ENCODE assay signal across 35 cellular contexts in the genomic region with DNA sequence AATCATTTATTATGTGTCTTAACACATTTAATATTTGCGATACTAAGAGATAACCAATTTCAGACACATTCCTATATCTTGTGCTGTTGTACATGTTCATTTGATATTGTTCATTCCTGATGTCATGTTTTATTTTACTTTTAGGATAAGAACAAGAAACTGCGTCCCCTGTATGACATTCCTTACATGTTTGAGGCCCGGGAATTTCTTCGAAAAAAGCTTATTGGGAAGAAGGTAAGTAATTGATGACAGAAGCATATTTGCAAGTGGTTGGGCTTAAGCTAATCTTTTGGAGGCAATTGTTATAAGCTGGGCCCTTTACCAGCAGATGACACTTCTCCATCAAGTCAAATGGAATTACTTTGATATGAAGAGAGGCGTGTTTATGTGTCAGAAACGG.
"Had no signal": no experiment of that assay in that cellular context is flagged by ENCODE, and none has a peak within 500 bp of the region (broad histone marks: within the 10 kb centered on the region; RNA-seq: fewer than 3 reads in every experiment).

No MANE protein-coding gene starts in this region.

- DNase-seq: activated CD4-positive, alpha-beta T cell treated with anti-CD3 and anti-CD28 coated beads for 36 hours; activated CD4-positive, CD25-positive, alpha-beta regulatory T cell; activated CD8-positive, alpha-beta memory T cell treated with anti-CD3 and anti-CD28 coated beads, Interleukin-2, amount 10 ng/mL, durations not matched to agents 7 days and 5 days; activated CD8-positive, alpha-beta T cell treated with anti-CD3 and anti-CD28 coated beads, Interleukin-2, amount 10 ng/mL, durations not matched to agents 7 days and 5 days; activated effector memory CD4-positive, alpha-beta T cell treated with Interleukin-2 at 50 U/mL for 16 hours; activated naive CD4-positive, alpha-beta T cell treated with Interleukin-2 at 50 U/mL for 16 hours; activated naive CD8-positive, alpha-beta T cell treated with anti-CD3 and anti-CD28 coated beads for 36 hours; activated T-cell treated with anti-CD3 and anti-CD28 coated beads, Interleukin-2, amount 50 U/mL, for 72 hours; adrenal gland; aorta; cerebellar nuclear complex; colonic mucosa; effector CD8-positive, alpha-beta T cell; left lung; lower lobe of right lung; mesenchymal stem cell; mucosa of descending colon; nephron progenitor cell; ovary; stimulated activated CD4-positive, alpha-beta T cell treated with anti-CD3 and anti-CD28 coated beads, Interleukin-12 subunit alpha, Interleukin-12 subunit beta, amount 100 ng/mL, for 4 hours; stimulated activated CD4-positive, alpha-beta T cell treated with anti-CD3 and anti-CD28 coated beads, Interleukin-4, amount 100 ng/mL, for 1 hour; upper lobe of left lung had no signal

- H3K4me3 Mint-ChIP-seq: activated CD4-positive, alpha-beta T cell treated with anti-CD3 and anti-CD28 coated beads for 36 hours; activated CD8-positive, alpha-beta memory T cell treated with anti-CD3 and anti-CD28 coated beads, Interleukin-2, amount 10 ng/mL, durations not matched to agents 7 days and 5 days; activated CD8-positive, alpha-beta T cell treated with anti-CD3 and anti-CD28 coated beads, Interleukin-2, amount 10 ng/mL, durations not matched to agents 7 days and 5 days; activated naive CD8-positive, alpha-beta T cell treated with anti-CD3 and anti-CD28 coated beads for 36 hours; activated T-cell treated with anti-CD3 and anti-CD28 coated beads, Interleukin-2, amount 50 U/mL, for 72 hours; brain; nephron progenitor cell; stimulated activated effector memory CD8-positive, alpha-beta T cell treated with anti-CD3 and anti-CD28 coated beads, Interleukin-12 subunit alpha, Interleukin-12 subunit beta, amount 100 ng/mL, for 72 hours; stimulated activated naive CD8-positive, alpha-beta T cell treated with anti-CD3 and anti-CD28 coated beads, Interleukin-15, Interleukin-2, amounts not matched to agents 100 ng/mL and 50 ng/mL, for 24 hours; T-helper 2 cell treated with Interferon-gamma antibody and Interleukin-4, amounts not matched to agents 5 μg/mL and 100 μg/mL, for 36 hours had no signal

- H3K27me3 ChIP-seq: adrenal gland, cardiac muscle cell, colonic mucosa, left lung, neutrophil, ovary, upper lobe of left lung, vagina had no signal

- H3K27me3 Mint-ChIP-seq: activated CD4-positive, alpha-beta T cell treated with anti-CD3 and anti-CD28 coated beads for 36 hours; activated CD8-positive, alpha-beta memory T cell treated with anti-CD3 and anti-CD28 coated beads, Interleukin-2, amount 10 ng/mL, durations not matched to agents 7 days and 5 days; activated naive CD8-positive, alpha-beta T cell treated with anti-CD3 and anti-CD28 coated beads for 36 hours; brain; progenitor cell of endocrine pancreas; stimulated activated naive CD8-positive, alpha-beta T cell treated with anti-CD3 and anti-CD28 coated beads, Interleukin-15, Interleukin-2, amounts not matched to agents 100 ng/mL and 50 ng/mL, for 24 hours had no signal

- FAIRE-seq: endometrium, frontal cortex, islet of Langerhans had no signal

- H3K9me3 ChIP-seq: adrenal gland, colonic mucosa, left lung, lower lobe of right lung, mucosa of descending colon, neutrophil, ovary, upper lobe of left lung, vagina had no signal

- H3K36me3 ChIP-seq: adrenal gland, cardiac muscle cell, colonic mucosa, ovary had no signal

- H3K27ac Mint-ChIP-seq: activated CD4-positive, alpha-beta T cell treated with anti-CD3 and anti-CD28 coated beads for 36 hours; activated CD8-positive, alpha-beta memory T cell treated with anti-CD3 and anti-CD28 coated beads, Interleukin-2, amount 10 ng/mL, durations not matched to agents 7 days and 5 days; activated CD8-positive, alpha-beta T cell treated with anti-CD3 and anti-CD28 coated beads, Interleukin-2, amount 10 ng/mL, durations not matched to agents 7 days and 5 days; activated naive CD8-positive, alpha-beta T cell treated with anti-CD3 and anti-CD28 coated beads for 36 hours; activated T-cell treated with anti-CD3 and anti-CD28 coated beads, Interleukin-2, amount 50 U/mL, for 72 hours; nephron progenitor cell; progenitor cell of endocrine pancreas; stimulated activated effector memory CD8-positive, alpha-beta T cell treated with anti-CD3 and anti-CD28 coated beads, Interleukin-12 subunit alpha, Interleukin-12 subunit beta, amount 100 ng/mL, for 72 hours; stimulated activated naive CD8-positive, alpha-beta T cell treated with anti-CD3 and anti-CD28 coated beads, Interleukin-15, Interleukin-2, amounts not matched to agents 100 ng/mL and 50 ng/mL, for 24 hours; T-helper 2 cell treated with Interferon-gamma antibody and Interleukin-4, amounts not matched to agents 5 μg/mL and 100 μg/mL, for 36 hours had no signal

- H3K4me1 ChIP-seq: colonic mucosa had no signal

- ATAC-seq: activated CD4-positive, alpha-beta T cell treated with anti-CD3 and anti-CD28 coated beads for 36 hours; activated CD8-positive, alpha-beta memory T cell treated with anti-CD3 and anti-CD28 coated beads, Interleukin-2, amount 10 ng/mL, durations not matched to agents 7 days and 5 days; activated CD8-positive, alpha-beta T cell treated with anti-CD3 and anti-CD28 coated beads, Interleukin-2, amount 10 ng/mL, durations not matched to agents 7 days and 5 days; activated T-cell treated with anti-CD3 and anti-CD28 coated beads, Interleukin-2, amount 50 U/mL, for 72 hours; left lung; lower lobe of right lung; mucosa of descending colon; sciatic nerve; stimulated activated effector memory CD8-positive, alpha-beta T cell treated with anti-CD3 and anti-CD28 coated beads, Interleukin-12 subunit alpha, Interleukin-12 subunit beta, amount 100 ng/mL, for 72 hours had no signal

- H3K4me3 ChIP-seq: adrenal gland, cardiac muscle cell, colonic mucosa, left lung, lower lobe of right lung, mucosa of descending colon, ovary, skin epidermis, upper lobe of left lung, vagina had no signal

- H3K9me3 Mint-ChIP-seq: activated naive CD8-positive, alpha-beta T cell treated with anti-CD3 and anti-CD28 coated beads for 36 hours; activated T-cell treated with anti-CD3 and anti-CD28 coated beads, Interleukin-2, amount 50 U/mL, for 72 hours; brain; nephron progenitor cell; stimulated activated effector memory CD8-positive, alpha-beta T cell treated with anti-CD3 and anti-CD28 coated beads, Interleukin-12 subunit alpha, Interleukin-12 subunit beta, amount 100 ng/mL, for 72 hours; stimulated activated naive CD8-positive, alpha-beta T cell treated with anti-CD3 and anti-CD28 coated beads, Interleukin-15, Interleukin-2, amounts not matched to agents 100 ng/mL and 50 ng/mL, for 24 hours; T-helper 2 cell treated with Interferon-gamma antibody and Interleukin-4, amounts not matched to agents 5 μg/mL and 100 μg/mL, for 36 hours had no signal

- H3K27ac ChIP-seq: adrenal gland, cardiac muscle cell, colonic mucosa, left lung, lower lobe of right lung, neutrophil, ovary, skin epidermis, upper lobe of left lung, vagina had no signal
